In genomic region chr5:173323799-173324114, GRCh38 we compare ENCODE assay signal across 1 cellular context.
TF ChIP-seq lines count a peak whose summit lies in the region.

No MANE protein-coding gene starts in this region.

TF ChIP-seq in K562, 482 proteins besides CTCF, POLR2A, EP300 and RAD21:
- TF ChIP-seq ZFP91 (CRISPR knock-in tag; IDR thresholded peaks at IDR 0.05) = no peak
- TF ChIP-seq ZKSCAN8 (CRISPR knock-in tag; IDR thresholded peaks at IDR 0.05) = peak; percentile 67; the same call in 1 of the 2 replicates
- TF ChIP-seq LEF1 (IDR thresholded peaks at IDR 0.05) = 0 out of 2 replicates have a peak, but pooled peaks have one; percentile 17
